Comparison of ENCODE assay signal across 1 cellular context in the genomic region with DNA sequence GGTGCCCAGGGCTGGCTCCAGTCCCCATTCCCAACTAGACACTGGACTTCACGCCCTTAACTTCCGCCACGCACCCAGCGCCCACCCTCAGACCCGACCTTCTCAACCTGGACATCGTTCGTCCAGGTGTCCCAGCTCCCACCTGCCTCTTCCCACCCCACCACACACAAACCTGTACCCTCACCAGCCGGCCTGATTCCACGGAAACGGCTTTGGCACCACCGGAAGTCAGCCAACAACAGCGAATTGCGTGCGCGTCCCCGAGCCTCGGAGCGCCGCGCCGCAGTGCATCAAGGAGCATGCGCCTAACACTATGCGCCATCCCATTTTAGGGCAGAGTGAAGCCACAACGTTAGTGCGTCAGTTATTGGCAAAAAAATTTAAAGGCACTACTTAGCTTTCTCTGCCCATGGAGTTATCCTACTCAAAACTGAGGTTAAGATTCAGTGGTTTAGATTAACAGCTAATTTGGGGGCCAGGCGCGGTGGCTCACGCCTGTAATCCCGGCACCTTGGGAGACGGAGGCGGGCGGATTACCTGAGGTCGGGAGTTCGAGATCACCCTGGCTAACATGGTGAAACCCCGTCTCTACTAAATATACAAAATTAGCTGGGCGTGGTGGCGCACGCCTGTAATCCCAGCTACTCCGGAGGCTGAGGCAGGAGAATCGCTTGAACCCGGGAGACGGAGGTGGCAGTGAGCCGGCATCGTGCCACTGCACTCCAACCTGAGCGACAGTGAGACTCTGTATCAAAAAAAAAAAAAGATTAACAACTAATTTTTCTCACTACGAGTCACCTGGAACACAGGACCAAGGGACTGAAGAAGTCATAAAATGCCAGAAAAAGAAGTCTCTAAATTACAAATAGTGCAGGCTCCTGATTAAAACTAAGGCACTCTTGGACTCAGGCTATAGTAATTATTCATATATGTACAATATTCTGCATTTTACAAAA.
TF ChIP-seq lines count a peak whose summit lies in the region.

A gene with protein sequence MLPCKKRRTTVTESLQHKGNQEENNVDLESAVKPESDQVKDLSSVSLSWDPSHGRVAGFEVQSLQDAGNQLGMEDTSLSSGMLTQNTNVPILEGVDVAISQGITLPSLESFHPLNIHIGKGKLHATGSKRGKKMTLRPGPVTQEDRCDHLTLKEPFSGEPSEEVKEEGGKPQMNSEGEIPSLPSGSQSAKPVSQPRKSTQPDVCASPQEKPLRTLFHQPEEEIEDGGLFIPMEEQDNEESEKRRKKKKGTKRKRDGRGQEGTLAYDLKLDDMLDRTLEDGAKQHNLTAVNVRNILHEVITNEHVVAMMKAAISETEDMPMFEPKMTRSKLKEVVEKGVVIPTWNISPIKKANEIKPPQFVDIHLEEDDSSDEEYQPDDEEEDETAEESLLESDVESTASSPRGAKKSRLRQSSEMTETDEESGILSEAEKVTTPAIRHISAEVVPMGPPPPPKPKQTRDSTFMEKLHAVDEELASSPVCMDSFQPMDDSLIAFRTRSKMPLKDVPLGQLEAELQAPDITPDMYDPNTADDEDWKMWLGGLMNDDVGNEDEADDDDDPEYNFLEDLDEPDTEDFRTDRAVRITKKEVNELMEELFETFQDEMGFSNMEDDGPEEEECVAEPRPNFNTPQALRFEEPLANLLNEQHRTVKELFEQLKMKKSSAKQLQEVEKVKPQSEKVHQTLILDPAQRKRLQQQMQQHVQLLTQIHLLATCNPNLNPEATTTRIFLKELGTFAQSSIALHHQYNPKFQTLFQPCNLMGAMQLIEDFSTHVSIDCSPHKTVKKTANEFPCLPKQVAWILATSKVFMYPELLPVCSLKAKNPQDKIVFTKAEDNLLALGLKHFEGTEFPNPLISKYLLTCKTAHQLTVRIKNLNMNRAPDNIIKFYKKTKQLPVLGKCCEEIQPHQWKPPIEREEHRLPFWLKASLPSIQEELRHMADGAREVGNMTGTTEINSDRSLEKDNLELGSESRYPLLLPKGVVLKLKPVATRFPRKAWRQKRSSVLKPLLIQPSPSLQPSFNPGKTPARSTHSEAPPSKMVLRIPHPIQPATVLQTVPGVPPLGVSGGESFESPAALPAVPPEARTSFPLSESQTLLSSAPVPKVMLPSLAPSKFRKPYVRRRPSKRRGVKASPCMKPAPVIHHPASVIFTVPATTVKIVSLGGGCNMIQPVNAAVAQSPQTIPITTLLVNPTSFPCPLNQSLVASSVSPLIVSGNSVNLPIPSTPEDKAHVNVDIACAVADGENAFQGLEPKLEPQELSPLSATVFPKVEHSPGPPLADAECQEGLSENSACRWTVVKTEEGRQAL (N-terminal part only) (minus strand): TSS at position 240 of the 956 bp plus-strand sequence. CDS start 3,434 bp downstream, outside the sequence.

TF ChIP-seq in HepG2, 621 proteins besides CTCF, POLR2A, EP300 and RAD21 (continued from another document and continues in another):
- TF ChIP-seq, protein P1, sequence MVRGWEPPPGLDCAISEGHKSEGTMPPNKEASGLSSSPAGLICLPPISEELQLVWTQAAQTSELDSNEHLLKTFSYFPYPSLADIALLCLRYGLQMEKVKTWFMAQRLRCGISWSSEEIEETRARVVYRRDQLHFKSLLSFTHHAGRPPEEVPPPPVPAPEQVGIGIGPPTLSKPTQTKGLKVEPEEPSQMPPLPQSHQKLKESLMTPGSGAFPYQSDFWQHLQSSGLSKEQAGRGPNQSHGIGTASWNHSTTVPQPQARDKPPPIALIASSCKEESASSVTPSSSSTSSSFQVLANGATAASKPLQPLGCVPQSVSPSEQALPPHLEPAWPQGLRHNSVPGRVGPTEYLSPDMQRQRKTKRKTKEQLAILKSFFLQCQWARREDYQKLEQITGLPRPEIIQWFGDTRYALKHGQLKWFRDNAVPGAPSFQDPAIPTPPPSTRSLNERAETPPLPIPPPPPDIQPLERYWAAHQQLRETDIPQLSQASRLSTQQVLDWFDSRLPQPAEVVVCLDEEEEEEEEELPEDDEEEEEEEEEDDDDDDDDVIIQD (CRISPR knock-in tag; IDR thresholded peaks at IDR 0.05; ENCODE audit: low read depth), result no peak
- TF ChIP-seq GABPB1 (CRISPR knock-in tag; IDR thresholded peaks at IDR 0.05), result peak; percentile 95
- TF ChIP-seq ZFP90 (CRISPR knock-in tag; IDR thresholded peaks at IDR 0.05; ENCODE audit: borderline replicate concordance), result no peak
- no peak for TF ChIP-seq ATM (IDR thresholded peaks at IDR 0.05; ENCODE audit: borderline replicate concordance)
- TF ChIP-seq DPF2 (CRISPR knock-in tag; IDR thresholded peaks at IDR 0.05; ENCODE audit: borderline replicate concordance, low read depth), result no peak
- peak; percentile 86 for TF ChIP-seq TAF1 (CRISPR knock-in tag; IDR thresholded peaks at IDR 0.05)
- no peak for TF ChIP-seq RARG (CRISPR knock-in tag; IDR thresholded peaks at IDR 0.05; ENCODE audit: low read depth)
- peak; percentile 86; the same call in 1 of the 2 replicates for TF ChIP-seq ZNF619 (CRISPR knock-in tag; IDR thresholded peaks at IDR 0.05)
- no peak for TF ChIP-seq HES4 (CRISPR knock-in tag; IDR thresholded peaks at IDR 0.05; ENCODE audit: borderline replicate concordance)
- 0 out of 2 replicates have a peak, but pooled peaks have one; percentile 46 for TF ChIP-seq ZBTB20 (CRISPR knock-in tag; IDR thresholded peaks at IDR 0.05; ENCODE audit: borderline replicate concordance, low read depth)
- TF ChIP-seq RNF2 (conservative IDR thresholded peaks at IDR 0.05; ENCODE audit: low read depth), result no peak; the same call in 1 of the 2 replicates
- TF ChIP-seq, protein P2, sequence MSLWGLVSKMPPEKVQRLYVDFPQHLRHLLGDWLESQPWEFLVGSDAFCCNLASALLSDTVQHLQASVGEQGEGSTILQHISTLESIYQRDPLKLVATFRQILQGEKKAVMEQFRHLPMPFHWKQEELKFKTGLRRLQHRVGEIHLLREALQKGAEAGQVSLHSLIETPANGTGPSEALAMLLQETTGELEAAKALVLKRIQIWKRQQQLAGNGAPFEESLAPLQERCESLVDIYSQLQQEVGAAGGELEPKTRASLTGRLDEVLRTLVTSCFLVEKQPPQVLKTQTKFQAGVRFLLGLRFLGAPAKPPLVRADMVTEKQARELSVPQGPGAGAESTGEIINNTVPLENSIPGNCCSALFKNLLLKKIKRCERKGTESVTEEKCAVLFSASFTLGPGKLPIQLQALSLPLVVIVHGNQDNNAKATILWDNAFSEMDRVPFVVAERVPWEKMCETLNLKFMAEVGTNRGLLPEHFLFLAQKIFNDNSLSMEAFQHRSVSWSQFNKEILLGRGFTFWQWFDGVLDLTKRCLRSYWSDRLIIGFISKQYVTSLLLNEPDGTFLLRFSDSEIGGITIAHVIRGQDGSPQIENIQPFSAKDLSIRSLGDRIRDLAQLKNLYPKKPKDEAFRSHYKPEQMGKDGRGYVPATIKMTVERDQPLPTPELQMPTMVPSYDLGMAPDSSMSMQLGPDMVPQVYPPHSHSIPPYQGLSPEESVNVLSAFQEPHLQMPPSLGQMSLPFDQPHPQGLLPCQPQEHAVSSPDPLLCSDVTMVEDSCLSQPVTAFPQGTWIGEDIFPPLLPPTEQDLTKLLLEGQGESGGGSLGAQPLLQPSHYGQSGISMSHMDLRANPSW (CRISPR knock-in tag; IDR thresholded peaks at IDR 0.05; ENCODE audit: borderline replicate concordance), result no peak
- no peak for TF ChIP-seq GTF3A (CRISPR knock-in tag; conservative IDR thresholded peaks at IDR 0.05)
- TF ChIP-seq DR1 (CRISPR knock-in tag; IDR thresholded peaks at IDR 0.05), result peak; percentile 53; the same call in 1 of the 2 replicates
- TF ChIP-seq ZNF670 (CRISPR knock-in tag; IDR thresholded peaks at IDR 0.05; ENCODE audit: borderline replicate concordance), result peak; percentile 47; the same call in 1 of the 2 replicates
- TF ChIP-seq SIX1 (CRISPR knock-in tag; IDR thresholded peaks at IDR 0.05; ENCODE audit: borderline replicate concordance), result no peak
- no peak for TF ChIP-seq ZNF264 (CRISPR knock-in tag; IDR thresholded peaks at IDR 0.05)
- TF ChIP-seq, protein P3, sequence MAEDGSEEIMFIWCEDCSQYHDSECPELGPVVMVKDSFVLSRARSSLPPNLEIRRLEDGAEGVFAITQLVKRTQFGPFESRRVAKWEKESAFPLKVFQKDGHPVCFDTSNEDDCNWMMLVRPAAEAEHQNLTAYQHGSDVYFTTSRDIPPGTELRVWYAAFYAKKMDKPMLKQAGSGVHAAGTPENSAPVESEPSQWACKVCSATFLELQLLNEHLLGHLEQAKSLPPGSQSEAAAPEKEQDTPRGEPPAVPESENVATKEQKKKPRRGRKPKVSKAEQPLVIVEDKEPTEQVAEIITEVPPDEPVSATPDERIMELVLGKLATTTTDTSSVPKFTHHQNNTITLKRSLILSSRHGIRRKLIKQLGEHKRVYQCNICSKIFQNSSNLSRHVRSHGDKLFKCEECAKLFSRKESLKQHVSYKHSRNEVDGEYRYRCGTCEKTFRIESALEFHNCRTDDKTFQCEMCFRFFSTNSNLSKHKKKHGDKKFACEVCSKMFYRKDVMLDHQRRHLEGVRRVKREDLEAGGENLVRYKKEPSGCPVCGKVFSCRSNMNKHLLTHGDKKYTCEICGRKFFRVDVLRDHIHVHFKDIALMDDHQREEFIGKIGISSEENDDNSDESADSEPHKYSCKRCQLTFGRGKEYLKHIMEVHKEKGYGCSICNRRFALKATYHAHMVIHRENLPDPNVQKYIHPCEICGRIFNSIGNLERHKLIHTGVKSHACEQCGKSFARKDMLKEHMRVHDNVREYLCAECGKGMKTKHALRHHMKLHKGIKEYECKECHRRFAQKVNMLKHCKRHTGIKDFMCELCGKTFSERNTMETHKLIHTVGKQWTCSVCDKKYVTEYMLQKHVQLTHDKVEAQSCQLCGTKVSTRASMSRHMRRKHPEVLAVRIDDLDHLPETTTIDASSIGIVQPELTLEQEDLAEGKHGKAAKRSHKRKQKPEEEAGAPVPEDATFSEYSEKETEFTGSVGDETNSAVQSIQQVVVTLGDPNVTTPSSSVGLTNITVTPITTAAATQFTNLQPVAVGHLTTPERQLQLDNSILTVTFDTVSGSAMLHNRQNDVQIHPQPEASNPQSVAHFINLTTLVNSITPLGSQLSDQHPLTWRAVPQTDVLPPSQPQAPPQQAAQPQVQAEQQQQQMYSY (CRISPR knock-in tag; IDR thresholded peaks at IDR 0.05), result no peak
- TF ChIP-seq DMAP1 (CRISPR knock-in tag; IDR thresholded peaks at IDR 0.05), result peak; percentile 32; the same call in 1 of the 2 replicates
- no peak for TF ChIP-seq ZNF598 (CRISPR knock-in tag; IDR thresholded peaks at IDR 0.05; ENCODE audit: borderline replicate concordance)
- TF ChIP-seq SIN3A (IDR thresholded peaks at IDR 0.05; ENCODE audit: borderline replicate concordance, low read depth, low read length), result peak; percentile 79; the same call in 1 of the 2 replicates
- TF ChIP-seq SCMH1 (CRISPR knock-in tag; IDR thresholded peaks at IDR 0.05; ENCODE audit: borderline replicate concordance), result no peak
- no peak for TF ChIP-seq U2AF1 (optimal IDR thresholded peaks at IDR 0.05; ENCODE audit: low read depth, low read length)
- no peak for TF ChIP-seq ZFP1 (CRISPR knock-in tag; IDR thresholded peaks at IDR 0.05)
- TF ChIP-seq CENPT (CRISPR knock-in tag; IDR thresholded peaks at IDR 0.05; ENCODE audit: low read depth), result no peak
- TF ChIP-seq, protein P4, sequence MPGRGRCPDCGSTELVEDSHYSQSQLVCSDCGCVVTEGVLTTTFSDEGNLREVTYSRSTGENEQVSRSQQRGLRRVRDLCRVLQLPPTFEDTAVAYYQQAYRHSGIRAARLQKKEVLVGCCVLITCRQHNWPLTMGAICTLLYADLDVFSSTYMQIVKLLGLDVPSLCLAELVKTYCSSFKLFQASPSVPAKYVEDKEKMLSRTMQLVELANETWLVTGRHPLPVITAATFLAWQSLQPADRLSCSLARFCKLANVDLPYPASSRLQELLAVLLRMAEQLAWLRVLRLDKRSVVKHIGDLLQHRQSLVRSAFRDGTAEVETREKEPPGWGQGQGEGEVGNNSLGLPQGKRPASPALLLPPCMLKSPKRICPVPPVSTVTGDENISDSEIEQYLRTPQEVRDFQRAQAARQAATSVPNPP (CRISPR knock-in tag; IDR thresholded peaks at IDR 0.05), result no peak
- TF ChIP-seq, protein P5, sequence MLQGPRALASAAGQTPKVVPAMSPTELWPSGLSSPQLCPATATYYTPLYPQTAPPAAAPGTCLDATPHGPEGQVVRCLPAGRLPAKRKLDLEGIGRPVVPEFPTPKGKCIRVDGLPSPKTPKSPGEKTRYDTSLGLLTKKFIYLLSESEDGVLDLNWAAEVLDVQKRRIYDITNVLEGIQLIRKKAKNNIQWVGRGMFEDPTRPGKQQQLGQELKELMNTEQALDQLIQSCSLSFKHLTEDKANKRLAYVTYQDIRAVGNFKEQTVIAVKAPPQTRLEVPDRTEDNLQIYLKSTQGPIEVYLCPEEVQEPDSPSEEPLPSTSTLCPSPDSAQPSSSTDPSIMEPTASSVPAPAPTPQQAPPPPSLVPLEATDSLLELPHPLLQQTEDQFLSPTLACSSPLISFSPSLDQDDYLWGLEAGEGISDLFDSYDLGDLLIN (CRISPR knock-in tag; IDR thresholded peaks at IDR 0.05; ENCODE audit: borderline replicate concordance), result no peak
- peak; percentile 80; the same call in 1 of the 2 replicates for TF ChIP-seq ZNF891 (CRISPR knock-in tag; IDR thresholded peaks at IDR 0.05)
- no peak for TF ChIP-seq ZNF101 (CRISPR knock-in tag; IDR thresholded peaks at IDR 0.05; ENCODE audit: borderline replicate concordance, low read depth)
- TF ChIP-seq ZBTB42 (CRISPR knock-in tag; IDR thresholded peaks at IDR 0.05), result no peak
- peak; percentile 66; the same call in 1 of the 2 replicates for TF ChIP-seq KMT2A (CRISPR knock-in tag; IDR thresholded peaks at IDR 0.05)
- TF ChIP-seq KDM5B (CRISPR knock-in tag; IDR thresholded peaks at IDR 0.05; ENCODE audit: borderline replicate concordance), result no peak
- TF ChIP-seq, protein P6, sequence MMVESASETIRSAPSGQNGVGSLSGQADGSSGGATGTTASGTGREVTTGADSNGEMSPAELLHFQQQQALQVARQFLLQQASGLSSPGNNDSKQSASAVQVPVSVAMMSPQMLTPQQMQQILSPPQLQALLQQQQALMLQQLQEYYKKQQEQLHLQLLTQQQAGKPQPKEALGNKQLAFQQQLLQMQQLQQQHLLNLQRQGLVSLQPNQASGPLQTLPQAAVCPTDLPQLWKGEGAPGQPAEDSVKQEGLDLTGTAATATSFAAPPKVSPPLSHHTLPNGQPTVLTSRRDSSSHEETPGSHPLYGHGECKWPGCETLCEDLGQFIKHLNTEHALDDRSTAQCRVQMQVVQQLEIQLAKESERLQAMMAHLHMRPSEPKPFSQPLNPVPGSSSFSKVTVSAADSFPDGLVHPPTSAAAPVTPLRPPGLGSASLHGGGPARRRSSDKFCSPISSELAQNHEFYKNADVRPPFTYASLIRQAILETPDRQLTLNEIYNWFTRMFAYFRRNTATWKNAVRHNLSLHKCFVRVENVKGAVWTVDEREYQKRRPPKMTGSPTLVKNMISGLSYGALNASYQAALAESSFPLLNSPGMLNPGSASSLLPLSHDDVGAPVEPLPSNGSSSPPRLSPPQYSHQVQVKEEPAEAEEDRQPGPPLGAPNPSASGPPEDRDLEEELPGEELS (CRISPR knock-in tag; IDR thresholded peaks at IDR 0.05), result peak; percentile 43; the same call in 1 of the 2 replicates
- no peak for TF ChIP-seq ZNF720 (CRISPR knock-in tag; IDR thresholded peaks at IDR 0.05)
- peak; percentile 58; the same call in 1 of the 2 replicates for TF ChIP-seq TGIF2 (CRISPR knock-in tag; IDR thresholded peaks at IDR 0.05)
- TF ChIP-seq JUN (CRISPR knock-in tag; IDR thresholded peaks at IDR 0.05), result no peak
- TF ChIP-seq, protein P7, sequence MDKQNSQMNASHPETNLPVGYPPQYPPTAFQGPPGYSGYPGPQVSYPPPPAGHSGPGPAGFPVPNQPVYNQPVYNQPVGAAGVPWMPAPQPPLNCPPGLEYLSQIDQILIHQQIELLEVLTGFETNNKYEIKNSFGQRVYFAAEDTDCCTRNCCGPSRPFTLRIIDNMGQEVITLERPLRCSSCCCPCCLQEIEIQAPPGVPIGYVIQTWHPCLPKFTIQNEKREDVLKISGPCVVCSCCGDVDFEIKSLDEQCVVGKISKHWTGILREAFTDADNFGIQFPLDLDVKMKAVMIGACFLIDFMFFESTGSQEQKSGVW (CRISPR knock-in tag; IDR thresholded peaks at IDR 0.05; ENCODE audit: borderline replicate concordance), result no peak
